ENCODE assay signal across 37 cellular contexts in the genomic region with DNA sequence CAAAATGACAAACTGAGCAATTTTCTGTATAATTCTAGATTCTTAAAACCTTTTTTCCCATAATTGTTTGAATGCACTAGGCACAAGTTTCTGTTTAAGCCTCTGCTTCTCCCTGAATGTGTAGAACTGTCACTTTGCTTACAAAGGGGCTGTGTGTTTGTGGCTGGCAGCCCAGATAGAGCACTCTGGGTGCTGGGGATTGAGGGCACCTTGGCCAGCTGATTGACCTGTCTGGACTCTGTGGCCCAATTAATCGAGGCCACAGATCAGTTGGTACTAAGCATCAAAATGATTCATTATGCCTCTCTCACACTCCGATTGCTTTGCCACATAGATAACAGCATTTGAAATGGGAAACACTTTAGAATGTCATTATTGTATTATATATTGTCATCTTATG. TPM values are rescaled to one million over a fixed set of nuclear protein-coding genes. Genes with fewer than 3 reads are reported as not detected.
"Had no signal": no experiment of that assay in that cellular context is flagged by ENCODE, and none has a peak within 500 bp of the region (broad histone marks: within the 10 kb centered on the region; RNA-seq: fewer than 3 reads in every experiment).

No MANE protein-coding gene starts in this region.

- DNase-seq: Karpas-422, Kasumi-1, MG63, MM.1S, MV-4-11, NCI-H1048, NCI-H1092, NCI-H1092 treated with DMSO at 0.1 percent for 48 hours, NCI-H1105, NCI-H1105 treated with DMSO at 0.1 percent for 48 hours, NCI-H1417, NCI-H1417 treated with DMSO at 0.1 percent for 48 hours, NCI-H1436, NCI-H1436 treated with DMSO at 0.1 percent for 48 hours, NCI-H146, NCI-H1694, NCI-H1694 treated with DMSO at 0.1 percent for 48 hours, NCI-H187, NCI-H187 treated with DMSO at 0.1 percent for 48 hours, NCI-H1930, NCI-H2029, NCI-H2029 treated with DMSO at 0.1 percent for 48 hours, NCI-H2081, NCI-H2081 treated with DMSO at 0.1 percent for 48 hours, NCI-H2107, NCI-H2171, NCI-H2171 treated with DMSO at 0.1 percent for 48 hours, NCI-H2227 treated with DMSO at 0.1 percent for 48 hours, NCI-H226, NCI-H345, NCI-H446, NCI-H446 treated with DMSO at 0.1 percent for 48 hours, NCI-H510A had no signal

RNA-seq across cellular contexts. Expression of a gene that starts 12.1 kb away (rescaled TPM):
- total RNA-seq: LHCN-M2, M059J, MCF 10A, NCI-H460 had no signal
